Comparison of ENCODE assay signal across 29 cellular contexts in the genomic region with DNA sequence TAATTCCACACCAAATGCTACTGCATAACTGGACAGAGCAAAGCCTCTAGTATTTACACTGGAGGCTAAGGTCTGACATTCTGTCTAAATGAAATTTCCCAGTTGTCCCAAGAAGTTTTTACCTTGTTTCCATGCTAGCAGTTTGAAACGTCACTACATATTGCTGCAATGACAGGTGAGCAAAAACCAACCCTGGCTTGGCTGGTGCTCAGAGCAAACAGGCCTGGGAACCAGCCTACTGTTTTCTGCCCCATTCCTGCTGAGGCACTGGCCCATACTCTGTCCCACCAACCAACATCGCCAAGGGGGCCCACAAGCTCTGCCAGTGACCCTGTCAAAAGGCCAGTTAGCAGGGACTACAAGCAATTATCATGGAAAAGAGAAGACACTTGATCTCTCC.
"Had no signal": no experiment of that assay in that cellular context is flagged by ENCODE, and none has a peak within 500 bp of the region (broad histone marks: within the 10 kb centered on the region; RNA-seq: fewer than 3 reads in every experiment).

No MANE protein-coding gene starts in this region.

- H3K36me3 ChIP-seq: ascending aorta, Peyer's patch had no signal

- H3K27me3 ChIP-seq: ascending aorta, Peyer's patch had no signal

- H3K9me3 ChIP-seq: ascending aorta, Peyer's patch had no signal

- ATAC-seq: activated CD4-positive, alpha-beta T cell treated with anti-CD3 and anti-CD28 coated beads for 36 hours; activated CD4-positive, CD25-positive, alpha-beta regulatory T cell treated with anti-CD3 and anti-CD28 coated beads, Interleukin-2, amount 50 U/mL, for 24 hours; activated CD8-positive, alpha-beta T cell treated with anti-CD3 and anti-CD28 coated beads, Interleukin-2, amount 10 ng/mL, durations not matched to agents 7 days and 5 days; PC-3 had no signal

- H3K27ac ChIP-seq: Peyer's patch, RWPE1 had no signal

- H3K4me3 Mint-ChIP-seq: activated CD4-positive, alpha-beta T cell treated with anti-CD3 and anti-CD28 coated beads for 36 hours; activated CD4-positive, alpha-beta T cell treated with anti-CD3 and anti-CD28 coated beads, Interleukin-2, amount 10 ng/mL, durations not matched to agents 7 days and 5 days; activated CD8-positive, alpha-beta T cell treated with anti-CD3 and anti-CD28 coated beads, Interleukin-2, amount 10 ng/mL, durations not matched to agents 7 days and 5 days; activated naive CD4-positive, alpha-beta T cell treated with anti-CD3 and anti-CD28 coated beads, Interleukin-2, amount 50 U/mL, for 24 hours; activated naive CD8-positive, alpha-beta T cell treated with anti-CD3 and anti-CD28 coated beads, Interleukin-2, amount 10 ng/mL, durations not matched to agents 7 days and 5 days; activated T-cell treated with anti-CD3 and anti-CD28 coated beads, Interleukin-2, amount 50 U/mL, for 24 hours had no signal

- H3K9me3 Mint-ChIP-seq: activated CD4-positive, alpha-beta T cell treated with anti-CD3 and anti-CD28 coated beads, Interleukin-2, amount 10 ng/mL, durations not matched to agents 7 days and 5 days; activated naive CD4-positive, alpha-beta T cell treated with anti-CD3 and anti-CD28 coated beads, Interleukin-2, amount 50 U/mL, for 24 hours; activated naive CD8-positive, alpha-beta T cell treated with anti-CD3 and anti-CD28 coated beads, Interleukin-2, amount 10 ng/mL, durations not matched to agents 7 days and 5 days; activated T-cell treated with anti-CD3 and anti-CD28 coated beads, Interleukin-2, amount 50 U/mL, for 24 hours; activated T-helper 2 cell treated with anti-CD3 and anti-CD28 coated beads, Interferon-gamma antibody, Interleukin-2, Interleukin-4, amounts not matched to agents 10 μg/mL and 5 μg/mL and 100 μg/mL, durations not matched to agents 14 hours and 24 hours and 36 hours had no signal

- H3K36me3 Mint-ChIP-seq: activated naive CD4-positive, alpha-beta T cell treated with anti-CD3 and anti-CD28 coated beads, Interleukin-2, amount 50 U/mL, for 24 hours; activated naive CD8-positive, alpha-beta T cell treated with anti-CD3 and anti-CD28 coated beads, Interleukin-2, amount 10 ng/mL, durations not matched to agents 7 days and 5 days had no signal

- H3K4me3 ChIP-seq: ascending aorta, Peyer's patch had no signal

- H3K4me1 Mint-ChIP-seq: activated CD4-positive, alpha-beta T cell treated with anti-CD3 and anti-CD28 coated beads for 36 hours; activated naive CD4-positive, alpha-beta T cell treated with anti-CD3 and anti-CD28 coated beads, Interleukin-2, amount 50 U/mL, for 24 hours had no signal

- H3K4me1 ChIP-seq: Peyer's patch had no signal

- H3K27me3 Mint-ChIP-seq: activated CD4-positive, alpha-beta T cell treated with anti-CD3 and anti-CD28 coated beads, Interleukin-2, amount 10 ng/mL, durations not matched to agents 7 days and 5 days; activated T-cell treated with anti-CD3 and anti-CD28 coated beads, Interleukin-2, amount 50 U/mL, for 24 hours had no signal

- H3K27ac Mint-ChIP-seq: activated CD4-positive, alpha-beta T cell treated with anti-CD3 and anti-CD28 coated beads for 36 hours; activated CD4-positive, alpha-beta T cell treated with anti-CD3 and anti-CD28 coated beads, Interleukin-2, amount 10 ng/mL, durations not matched to agents 7 days and 5 days; activated CD8-positive, alpha-beta T cell treated with anti-CD3 and anti-CD28 coated beads, Interleukin-2, amount 10 ng/mL, durations not matched to agents 7 days and 5 days; activated naive CD4-positive, alpha-beta T cell treated with anti-CD3 and anti-CD28 coated beads, Interleukin-2, amount 50 U/mL, for 24 hours; activated naive CD8-positive, alpha-beta T cell treated with anti-CD3 and anti-CD28 coated beads, Interleukin-2, amount 10 ng/mL, durations not matched to agents 7 days and 5 days; activated T-cell treated with anti-CD3 and anti-CD28 coated beads, Interleukin-2, amount 50 U/mL, for 24 hours; activated T-helper 2 cell treated with anti-CD3 and anti-CD28 coated beads, Interferon-gamma antibody, Interleukin-2, Interleukin-4, amounts not matched to agents 10 μg/mL and 5 μg/mL and 100 μg/mL, durations not matched to agents 14 hours and 24 hours and 36 hours had no signal

- DNase-seq: activated CD4-positive, alpha-beta T cell treated with anti-CD3 and anti-CD28 coated beads for 36 hours; activated CD4-positive, alpha-beta T cell treated with anti-CD3 and anti-CD28 coated beads, Interleukin-2, amount 10 ng/mL, durations not matched to agents 7 days and 5 days; activated CD4-positive, alpha-beta T cell treated with anti-CD3 and anti-CD28 coated beads, Interleukin-2, amount 50 U/mL, for 48 hours; activated CD8-positive, alpha-beta T cell treated with anti-CD3 and anti-CD28 coated beads, Interleukin-2, amount 10 ng/mL, durations not matched to agents 7 days and 5 days; activated gamma-delta T cell; activated naive CD4-positive, alpha-beta T cell treated with Interleukin-2 at 50 U/mL for 16 hours; activated naive CD8-positive, alpha-beta T cell treated with anti-CD3 and anti-CD28 coated beads, Interleukin-2, amount 10 ng/mL, durations not matched to agents 7 days and 5 days; activated T-cell treated with anti-CD3 and anti-CD28 coated beads, Interleukin-2, amount 50 U/mL, for 24 hours; amygdala; Karpas-422; KBM-7; NCI-H1105; NCI-H1436; NCI-H1694; NCI-H1930; NCI-H2081 treated with DMSO at 0.1 percent for 48 hours; NCI-H345; NCI-H524 treated with DMSO at 0.1 percent for 48 hours; NCI-H748 treated with DMSO at 0.1 percent for 48 hours; NK-92 treated with Interleukin-12 subunit alpha and Interleukin-12 subunit beta, amount 100 ng/mL, for 24 hours; PC-3; Peyer's patch; Right ventricle myocardium superior; T1000 had no signal
